10 cellular contexts compared by ENCODE assay signal in genomic region chr17:77836557-77837041, GRCh38.
A peak's percentile ranks its signal among the peaks of the same experiment; 100 is the strongest.
DNase-seq lines count a peak whose midpoint lies in the region; ATAC-seq and TF ChIP-seq lines count a peak whose summit lies in the region.
"Had no signal": no experiment of that assay in that cellular context is flagged by ENCODE, and none has a peak within 500 bp of the region (broad histone marks: within the 10 kb centered on the region; RNA-seq: fewer than 3 reads in every experiment).

No MANE protein-coding gene starts in this region.

- H3K36me3 ChIP-seq in RWPE2 (ENCODE audit: low read depth) (no peaks in the 10 kb centered on the region), sigmoid colon (no peaks in the 10 kb centered on the region)

- 36 to 79% methylated on average over 3 of the region's 3 CpGs for WGBS in sigmoid colon, 2 donors

- intact Hi-C loops in sigmoid colon (cut with DNase I): no loop called here

- peak; percentile 82 for ATAC-seq in RWPE2 (ENCODE audit: low read depth)

- TF ChIP-seq POLR2A in sigmoid colon (IDR thresholded peaks at IDR 0.05): no peak

- POLR2A ChIA-PET in HEK293T (lab: Yijun Ruan, JAX): no interaction called here

- TF ChIP-seq EP300 in sigmoid colon (IDR thresholded peaks at IDR 0.05): no peak

- H3K4me3 ChIP-seq in RWPE2 (ENCODE audit: severe bottlenecking): no peak overlapping the region
- no peak overlapping the region for H3K4me3 ChIP-seq in choroid plexus epithelial cell (ENCODE audit: low read depth, low read length)
- no peak overlapping the region for H3K4me3 ChIP-seq in sigmoid colon
- H3K4me3 ChIP-seq: PC-9 had no signal

- peak; percentile 80 for DNase-seq in NK-92 treated with Interleukin-12 subunit alpha and Interleukin-12 subunit beta, amount 100 ng/mL, for 24 hours (lab: John Stamatoyannopoulos, UW)
- DNase-seq in NK-92 (lab: John Stamatoyannopoulos, UW; ENCODE audit: unreplicated experiment) (no peak), RWPE2 (ENCODE audit: low spot score) (peak; percentile 37), choroid plexus epithelial cell (ENCODE audit: low read depth) (peak; percentile 44), sigmoid colon (peak; percentile 27), HEK293T (ENCODE audit: extremely low spot score) (no peak), dermis blood vessel endothelial cell (no peak), NCI-H2171 (lab: John Stamatoyannopoulos, UW) (no peak)
- DNase-seq: ACHN had no signal

- H3K4me1 ChIP-seq in RWPE2 (ENCODE audit: insufficient read depth, poor library complexity, severe bottlenecking) (no peaks in the 10 kb centered on the region), sigmoid colon (peaks cover 0 to 17% (median 12%) of the 10 kb centered on the region in 4 donors)

- TF ChIP-seq CTCF in RWPE2 (IDR thresholded peaks at IDR 0.05; ENCODE audit: poor library complexity, severe bottlenecking): no peak
- TF ChIP-seq CTCF in choroid plexus epithelial cell (conservative IDR thresholded peaks at IDR 0.05; ENCODE audit: low read depth, low read length): no peak
- no peak for TF ChIP-seq CTCF in sigmoid colon (IDR thresholded peaks at IDR 0.05)

- H3K9me3 ChIP-seq in RWPE2 (ENCODE audit: severe bottlenecking) (peaks cover 8% of the 10 kb centered on the region), sigmoid colon (no peaks in the 10 kb centered on the region)

- CTCF ChIA-PET in HEK293T (lab: Yijun Ruan, JAX): no interaction called here

- H3K27ac ChIP-seq in RWPE2 (ENCODE audit: poor library complexity, severe bottlenecking) (no peak overlapping the region), sigmoid colon (no peak overlapping the region)
- H3K27ac ChIP-seq: PC-9 had no signal

- no peaks in the 10 kb centered on the region for H3K27me3 ChIP-seq in RWPE2 (ENCODE audit: insufficient read depth, poor library complexity, severe bottlenecking)
- H3K27me3 ChIP-seq in sigmoid colon: no peaks in the 10 kb centered on the region

TF ChIP-seq in HEK293T, 16 proteins besides CTCF, POLR2A, EP300 and RAD21:
- TF ChIP-seq ELF4 (IDR thresholded peaks at IDR 0.05) (no peak), SP1 (IDR thresholded peaks at IDR 0.05) (no peak), TARDBP (IDR thresholded peaks at IDR 0.05) (no peak), HDGF (IDR thresholded peaks at IDR 0.05; ENCODE audit: borderline replicate concordance) (no peak), ARNT (IDR thresholded peaks at IDR 0.05) (no peak), CTBP1 (IDR thresholded peaks at IDR 0.05; ENCODE audit: borderline replicate concordance) (no peak), LEF1 (IDR thresholded peaks at IDR 0.05; ENCODE audit: borderline replicate concordance) (no peak), SUZ12 (IDR thresholded peaks at IDR 0.05) (no peak), PKNOX1 (IDR thresholded peaks at IDR 0.05) (no peak), FOXK2 (IDR thresholded peaks at IDR 0.05) (no peak), BHLHE40 (IDR thresholded peaks at IDR 0.05; ENCODE audit: borderline replicate concordance) (no peak), ZNF384 (IDR thresholded peaks at IDR 0.05) (no peak), NFRKB (IDR thresholded peaks at IDR 0.05) (no peak), L3MBTL2 (conservative IDR thresholded peaks at IDR 0.05) (no peak), FOXA1 (IDR thresholded peaks at IDR 0.05) (no peak), FOXM1 (IDR thresholded peaks at IDR 0.05; ENCODE audit: borderline replicate concordance) (no peak)

Comparison
In these comparisons a context has a peak if more than half of its experiments do, and no peak if none do; other contexts are left out.
1. DNase-seq: peak in NK-92 treated with Interleukin-12 subunit alpha and Interleukin-12 subunit beta, amount 100 ng/mL, for 24 hours (single experiment), RWPE2 (single experiment), choroid plexus epithelial cell (single experiment) and sigmoid colon (single experiment); none in NK-92 (single experiment), HEK293T (single experiment), dermis blood vessel endothelial cell (single experiment) and NCI-H2171 (single experiment).